Comparison of ENCODE assay signal across 1 cellular context in the genomic region with DNA sequence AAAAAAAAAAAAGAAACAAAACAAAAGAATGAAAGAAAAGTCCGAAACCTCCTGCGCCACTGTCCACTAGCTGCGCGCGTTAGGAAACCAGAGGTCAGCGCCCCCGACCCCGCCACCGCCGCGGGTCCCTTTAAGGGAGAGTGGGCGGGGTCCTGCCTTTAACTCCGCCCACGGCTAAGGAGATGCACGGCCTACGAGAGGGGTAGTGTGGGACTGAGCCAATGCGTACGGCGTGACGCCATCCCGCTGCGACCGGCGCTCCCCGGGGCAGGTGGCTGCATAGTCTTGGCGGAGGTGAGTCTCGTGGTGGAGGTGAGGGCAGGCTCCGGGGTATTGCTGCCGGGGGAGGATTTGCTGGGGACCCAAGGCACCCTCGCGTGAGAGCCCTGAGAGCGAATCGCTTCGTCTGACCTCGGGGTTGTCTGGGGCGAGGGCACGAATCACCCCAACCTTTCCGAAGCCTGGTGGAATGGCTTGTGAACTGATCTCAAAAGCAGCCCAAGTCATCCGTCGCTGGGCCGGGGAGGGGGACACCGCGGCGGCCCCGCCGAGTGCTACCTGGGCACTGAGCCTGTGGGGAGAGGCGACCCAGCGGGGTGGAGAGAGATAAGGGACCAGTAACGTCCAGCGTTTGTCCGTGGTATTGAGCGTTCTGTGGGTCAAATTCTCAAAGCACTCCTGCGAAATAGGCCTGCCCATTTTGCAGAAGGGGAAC.
TF ChIP-seq lines count a peak whose summit lies in the region.

A gene (plus strand): TSS at position 241 of the 715 bp plus-strand sequence. CDS start 1,319 bp downstream, outside the sequence.

TF ChIP-seq in HepG2, 621 proteins besides CTCF, POLR2A, EP300 and RAD21 (continued from another document and continues in another):
- TF ChIP-seq, protein P1, sequence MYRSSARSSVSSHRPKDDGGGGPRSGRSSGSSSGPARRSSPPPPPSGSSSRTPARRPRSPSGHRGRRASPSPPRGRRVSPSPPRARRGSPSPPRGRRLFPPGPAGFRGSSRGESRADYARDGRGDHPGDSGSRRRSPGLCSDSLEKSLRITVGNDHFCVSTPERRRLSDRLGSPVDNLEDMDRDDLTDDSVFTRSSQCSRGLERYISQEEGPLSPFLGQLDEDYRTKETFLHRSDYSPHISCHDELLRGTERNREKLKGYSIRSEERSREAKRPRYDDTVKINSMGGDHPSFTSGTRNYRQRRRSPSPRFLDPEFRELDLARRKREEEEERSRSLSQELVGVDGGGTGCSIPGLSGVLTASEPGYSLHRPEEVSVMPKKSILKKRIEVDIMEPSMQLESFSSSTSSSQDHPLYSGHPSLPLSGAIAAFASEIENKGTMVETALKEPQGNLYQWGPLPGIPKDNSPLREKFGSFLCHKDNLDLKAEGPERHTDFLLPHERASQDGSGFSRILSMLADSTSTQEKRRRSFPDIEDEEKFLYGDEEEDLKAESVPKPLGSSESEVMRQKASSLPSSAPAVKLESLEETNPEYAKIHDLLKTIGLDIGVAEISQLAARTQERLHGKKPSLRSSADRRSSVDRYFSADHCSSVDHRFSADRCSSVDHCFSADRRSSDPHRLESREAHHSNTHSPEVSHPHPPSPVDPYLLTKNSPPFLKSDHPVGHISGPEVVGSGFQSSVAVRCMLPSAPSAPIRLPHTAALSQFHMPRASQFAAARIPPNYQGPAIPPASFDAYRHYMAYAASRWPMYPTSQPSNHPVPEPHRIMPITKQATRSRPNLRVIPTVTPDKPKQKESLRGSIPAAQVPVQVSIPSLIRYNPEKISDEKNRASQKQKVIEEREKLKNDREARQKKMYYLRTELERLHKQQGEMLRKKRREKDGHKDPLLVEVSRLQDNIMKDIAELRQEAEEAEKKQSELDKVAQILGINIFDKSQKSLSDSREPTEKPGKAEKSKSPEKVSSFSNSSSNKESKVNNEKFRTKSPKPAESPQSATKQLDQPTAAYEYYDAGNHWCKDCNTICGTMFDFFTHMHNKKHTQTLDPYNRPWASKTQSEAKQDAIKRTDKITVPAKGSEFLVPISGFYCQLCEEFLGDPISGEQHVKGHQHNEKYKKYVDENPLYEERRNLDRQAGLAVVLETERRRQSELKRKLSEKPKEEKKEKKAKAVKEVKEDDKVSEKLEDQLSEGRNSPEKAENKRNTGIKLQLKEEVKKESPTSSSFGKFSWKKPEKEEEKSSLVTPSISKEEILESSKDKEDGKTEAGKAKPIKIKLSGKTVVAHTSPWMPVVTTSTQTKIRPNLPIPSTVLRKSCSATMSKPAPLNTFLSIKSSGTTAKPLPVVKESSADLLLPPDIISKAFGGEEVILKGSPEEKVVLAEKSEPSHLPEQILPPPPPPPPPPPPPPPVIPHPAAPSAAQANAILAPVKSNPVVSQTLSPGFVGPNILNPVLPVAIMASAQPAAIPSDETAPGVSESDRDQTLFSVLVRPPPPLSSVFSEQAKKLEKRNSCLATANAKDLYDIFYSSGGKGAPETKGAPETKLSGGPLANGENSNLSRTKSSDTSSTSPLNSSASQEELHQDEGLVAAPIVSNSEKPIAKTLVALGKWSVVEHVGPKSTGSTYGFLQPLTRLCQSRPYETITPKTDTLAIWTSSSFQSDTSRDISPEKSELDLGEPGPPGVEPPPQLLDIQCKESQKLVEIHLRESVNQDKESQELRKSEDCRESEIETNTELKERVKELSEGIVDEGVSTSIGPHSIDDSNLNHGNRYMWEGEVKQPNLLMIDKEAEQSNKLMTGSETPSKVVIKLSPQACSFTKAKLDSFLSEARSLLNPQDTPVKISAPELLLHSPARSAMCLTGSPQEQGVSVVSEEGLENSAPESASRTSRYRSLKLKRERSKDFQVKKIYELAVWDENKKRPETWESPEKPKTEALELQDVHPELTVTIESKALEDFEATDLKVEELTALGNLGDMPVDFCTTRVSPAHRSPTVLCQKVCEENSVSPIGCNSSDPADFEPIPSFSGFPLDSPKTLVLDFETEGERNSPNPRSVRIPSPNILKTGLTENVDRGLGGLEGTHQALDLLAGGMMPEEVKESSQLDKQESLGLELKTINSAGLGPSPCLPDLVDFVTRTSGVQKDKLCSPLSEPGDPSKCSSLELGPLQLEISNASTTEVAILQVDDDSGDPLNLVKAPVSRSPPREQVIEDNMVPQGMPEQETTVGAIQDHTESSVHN (CRISPR knock-in tag; IDR thresholded peaks at IDR 0.05), result peak; percentile 60; the same call in 1 of the 2 replicates
- TF ChIP-seq PAWR (CRISPR knock-in tag; IDR thresholded peaks at IDR 0.05; ENCODE audit: borderline replicate concordance), result no peak
- TF ChIP-seq SUZ12 (IDR thresholded peaks at IDR 0.05; ENCODE audit: low read depth, low read length), result no peak
- TF ChIP-seq, protein P2, sequence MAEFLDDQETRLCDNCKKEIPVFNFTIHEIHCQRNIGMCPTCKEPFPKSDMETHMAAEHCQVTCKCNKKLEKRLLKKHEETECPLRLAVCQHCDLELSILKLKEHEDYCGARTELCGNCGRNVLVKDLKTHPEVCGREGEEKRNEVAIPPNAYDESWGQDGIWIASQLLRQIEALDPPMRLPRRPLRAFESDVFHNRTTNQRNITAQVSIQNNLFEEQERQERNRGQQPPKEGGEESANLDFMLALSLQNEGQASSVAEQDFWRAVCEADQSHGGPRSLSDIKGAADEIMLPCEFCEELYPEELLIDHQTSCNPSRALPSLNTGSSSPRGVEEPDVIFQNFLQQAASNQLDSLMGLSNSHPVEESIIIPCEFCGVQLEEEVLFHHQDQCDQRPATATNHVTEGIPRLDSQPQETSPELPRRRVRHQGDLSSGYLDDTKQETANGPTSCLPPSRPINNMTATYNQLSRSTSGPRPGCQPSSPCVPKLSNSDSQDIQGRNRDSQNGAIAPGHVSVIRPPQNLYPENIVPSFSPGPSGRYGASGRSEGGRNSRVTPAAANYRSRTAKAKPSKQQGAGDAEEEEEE (CRISPR knock-in tag; IDR thresholded peaks at IDR 0.05; ENCODE audit: borderline replicate concordance), result peak; percentile 77; the same call in 1 of the 2 replicates
- TF ChIP-seq MAZ (IDR thresholded peaks at IDR 0.05; ENCODE audit: borderline replicate concordance, low read depth, low read length), result peak; percentile 77
- peak; percentile 69 for TF ChIP-seq MAZ (CRISPR knock-in tag; IDR thresholded peaks at IDR 0.05; ENCODE audit: low read depth)
- TF ChIP-seq, protein P3, sequence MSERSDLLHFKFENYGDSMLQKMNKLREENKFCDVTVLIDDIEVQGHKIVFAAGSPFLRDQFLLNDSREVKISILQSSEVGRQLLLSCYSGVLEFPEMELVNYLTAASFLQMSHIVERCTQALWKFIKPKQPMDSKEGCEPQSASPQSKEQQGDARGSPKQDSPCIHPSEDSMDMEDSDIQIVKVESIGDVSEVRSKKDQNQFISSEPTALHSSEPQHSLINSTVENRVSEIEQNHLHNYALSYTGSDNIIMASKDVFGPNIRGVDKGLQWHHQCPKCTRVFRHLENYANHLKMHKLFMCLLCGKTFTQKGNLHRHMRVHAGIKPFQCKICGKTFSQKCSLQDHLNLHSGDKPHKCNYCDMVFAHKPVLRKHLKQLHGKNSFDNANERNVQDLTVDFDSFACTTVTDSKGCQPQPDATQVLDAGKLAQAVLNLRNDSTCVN (CRISPR knock-in tag; IDR thresholded peaks at IDR 0.05; ENCODE audit: borderline replicate concordance), result peak; percentile 77; the same call in 1 of the 2 replicates
- peak; percentile 74; the same call in 1 of the 2 replicates for TF ChIP-seq NFKBIZ (CRISPR knock-in tag; IDR thresholded peaks at IDR 0.05)
- TF ChIP-seq, protein P4, sequence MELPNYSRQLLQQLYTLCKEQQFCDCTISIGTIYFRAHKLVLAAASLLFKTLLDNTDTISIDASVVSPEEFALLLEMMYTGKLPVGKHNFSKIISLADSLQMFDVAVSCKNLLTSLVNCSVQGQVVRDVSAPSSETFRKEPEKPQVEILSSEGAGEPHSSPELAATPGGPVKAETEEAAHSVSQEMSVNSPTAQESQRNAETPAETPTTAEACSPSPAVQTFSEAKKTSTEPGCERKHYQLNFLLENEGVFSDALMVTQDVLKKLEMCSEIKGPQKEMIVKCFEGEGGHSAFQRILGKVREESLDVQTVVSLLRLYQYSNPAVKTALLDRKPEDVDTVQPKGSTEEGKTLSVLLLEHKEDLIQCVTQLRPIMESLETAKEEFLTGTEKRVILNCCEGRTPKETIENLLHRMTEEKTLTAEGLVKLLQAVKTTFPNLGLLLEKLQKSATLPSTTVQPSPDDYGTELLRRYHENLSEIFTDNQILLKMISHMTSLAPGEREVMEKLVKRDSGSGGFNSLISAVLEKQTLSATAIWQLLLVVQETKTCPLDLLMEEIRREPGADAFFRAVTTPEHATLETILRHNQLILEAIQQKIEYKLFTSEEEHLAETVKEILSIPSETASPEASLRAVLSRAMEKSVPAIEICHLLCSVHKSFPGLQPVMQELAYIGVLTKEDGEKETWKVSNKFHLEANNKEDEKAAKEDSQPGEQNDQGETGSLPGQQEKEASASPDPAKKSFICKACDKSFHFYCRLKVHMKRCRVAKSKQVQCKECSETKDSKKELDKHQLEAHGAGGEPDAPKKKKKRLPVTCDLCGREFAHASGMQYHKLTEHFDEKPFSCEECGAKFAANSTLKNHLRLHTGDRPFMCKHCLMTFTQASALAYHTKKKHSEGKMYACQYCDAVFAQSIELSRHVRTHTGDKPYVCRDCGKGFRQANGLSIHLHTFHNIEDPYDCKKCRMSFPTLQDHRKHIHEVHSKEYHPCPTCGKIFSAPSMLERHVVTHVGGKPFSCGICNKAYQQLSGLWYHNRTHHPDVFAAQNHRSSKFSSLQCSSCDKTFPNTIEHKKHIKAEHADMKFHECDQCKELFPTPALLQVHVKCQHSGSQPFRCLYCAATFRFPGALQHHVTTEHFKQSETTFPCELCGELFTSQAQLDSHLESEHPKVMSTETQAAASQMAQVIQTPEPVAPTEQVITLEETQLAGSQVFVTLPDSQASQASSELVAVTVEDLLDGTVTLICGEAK (IDR thresholded peaks at IDR 0.05), result no peak
- TF ChIP-seq, protein P4 (CRISPR knock-in tag; IDR thresholded peaks at IDR 0.05), result peak; percentile 17; the same call in 1 of the 2 replicates
- no peak for TF ChIP-seq XBP1 (CRISPR knock-in tag; IDR thresholded peaks at IDR 0.05)
- TF ChIP-seq NFYB (CRISPR knock-in tag; IDR thresholded peaks at IDR 0.05), result peak; percentile 73
- TF ChIP-seq ZNF589 (CRISPR knock-in tag; conservative IDR thresholded peaks at IDR 0.05), result no peak
- TF ChIP-seq, protein P5, sequence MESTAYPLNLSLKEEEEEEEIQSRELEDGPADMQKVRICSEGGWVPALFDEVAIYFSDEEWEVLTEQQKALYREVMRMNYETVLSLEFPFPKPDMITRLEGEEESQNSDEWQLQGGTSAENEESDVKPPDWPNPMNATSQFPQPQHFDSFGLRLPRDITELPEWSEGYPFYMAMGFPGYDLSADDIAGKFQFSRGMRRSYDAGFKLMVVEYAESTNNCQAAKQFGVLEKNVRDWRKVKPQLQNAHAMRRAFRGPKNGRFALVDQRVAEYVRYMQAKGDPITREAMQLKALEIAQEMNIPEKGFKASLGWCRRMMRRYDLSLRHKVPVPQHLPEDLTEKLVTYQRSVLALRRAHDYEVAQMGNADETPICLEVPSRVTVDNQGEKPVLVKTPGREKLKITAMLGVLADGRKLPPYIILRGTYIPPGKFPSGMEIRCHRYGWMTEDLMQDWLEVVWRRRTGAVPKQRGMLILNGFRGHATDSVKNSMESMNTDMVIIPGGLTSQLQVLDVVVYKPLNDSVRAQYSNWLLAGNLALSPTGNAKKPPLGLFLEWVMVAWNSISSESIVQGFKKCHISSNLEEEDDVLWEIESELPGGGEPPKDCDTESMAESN (CRISPR knock-in tag; conservative IDR thresholded peaks at IDR 0.05), result peak; percentile 70
- TF ChIP-seq ZNF816 (CRISPR knock-in tag; IDR thresholded peaks at IDR 0.05; ENCODE audit: borderline replicate concordance), result no peak
- TF ChIP-seq, protein P6, sequence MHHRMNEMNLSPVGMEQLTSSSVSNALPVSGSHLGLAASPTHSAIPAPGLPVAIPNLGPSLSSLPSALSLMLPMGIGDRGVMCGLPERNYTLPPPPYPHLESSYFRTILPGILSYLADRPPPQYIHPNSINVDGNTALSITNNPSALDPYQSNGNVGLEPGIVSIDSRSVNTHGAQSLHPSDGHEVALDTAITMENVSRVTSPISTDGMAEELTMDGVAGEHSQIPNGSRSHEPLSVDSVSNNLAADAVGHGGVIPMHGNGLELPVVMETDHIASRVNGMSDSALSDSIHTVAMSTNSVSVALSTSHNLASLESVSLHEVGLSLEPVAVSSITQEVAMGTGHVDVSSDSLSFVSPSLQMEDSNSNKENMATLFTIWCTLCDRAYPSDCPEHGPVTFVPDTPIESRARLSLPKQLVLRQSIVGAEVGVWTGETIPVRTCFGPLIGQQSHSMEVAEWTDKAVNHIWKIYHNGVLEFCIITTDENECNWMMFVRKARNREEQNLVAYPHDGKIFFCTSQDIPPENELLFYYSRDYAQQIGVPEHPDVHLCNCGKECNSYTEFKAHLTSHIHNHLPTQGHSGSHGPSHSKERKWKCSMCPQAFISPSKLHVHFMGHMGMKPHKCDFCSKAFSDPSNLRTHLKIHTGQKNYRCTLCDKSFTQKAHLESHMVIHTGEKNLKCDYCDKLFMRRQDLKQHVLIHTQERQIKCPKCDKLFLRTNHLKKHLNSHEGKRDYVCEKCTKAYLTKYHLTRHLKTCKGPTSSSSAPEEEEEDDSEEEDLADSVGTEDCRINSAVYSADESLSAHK (CRISPR knock-in tag; IDR thresholded peaks at IDR 0.05; ENCODE audit: borderline replicate concordance), result no peak
- TF ChIP-seq NCOR1 (IDR thresholded peaks at IDR 0.05; ENCODE audit: borderline replicate concordance, low read length), result no peak
